Comparison of ENCODE assay signal across 2 cellular contexts in the genomic region with DNA sequence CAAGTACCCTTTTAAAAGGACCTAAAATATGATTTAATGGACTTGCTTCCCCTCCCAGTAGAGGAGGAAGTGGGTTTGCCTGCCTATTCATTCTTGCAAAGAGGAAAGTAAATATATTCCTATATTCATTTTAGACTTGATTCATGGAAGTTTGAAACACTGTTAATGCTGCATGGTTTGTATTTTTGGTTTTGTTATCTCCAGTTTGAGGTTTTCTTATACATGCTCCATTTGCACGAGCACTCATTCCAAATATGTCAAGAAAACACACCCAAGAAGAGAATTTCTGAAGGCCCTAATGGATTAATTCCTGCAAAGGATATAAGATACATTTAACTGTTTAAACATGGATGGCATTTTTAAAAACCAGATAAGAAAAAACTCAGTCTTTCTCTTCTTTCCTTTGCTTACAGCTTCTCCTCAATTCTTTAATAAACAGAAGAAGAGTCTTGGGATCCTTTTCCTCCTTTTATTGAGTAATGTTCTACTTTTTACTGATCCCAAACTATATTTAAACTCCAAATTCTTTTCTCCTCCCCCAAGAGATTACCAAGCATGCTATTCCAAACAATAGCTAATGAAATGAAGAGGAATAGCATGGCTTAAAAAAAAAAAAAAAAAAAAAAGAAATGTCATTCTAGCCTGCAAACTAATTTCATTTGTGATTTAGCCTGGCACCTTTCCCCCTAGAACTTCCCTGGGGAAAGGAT.
TF ChIP-seq lines count a peak whose summit lies in the region.

No MANE protein-coding gene starts in this region.

TF ChIP-seq in endothelial cell of umbilical vein, 7 proteins besides CTCF, POLR2A, EP300 and RAD21:
- TF ChIP-seq JUN (IDR thresholded peaks at IDR 0.05; ENCODE audit: borderline replicate concordance, insufficient read depth, insufficient read length, low read depth) (no peak), POLR2AphosphoS5 (IDR thresholded peaks at IDR 0.05; ENCODE audit: insufficient read depth, low read depth, low read length) (no peak), MYC (IDR thresholded peaks at IDR 0.05; ENCODE audit: low read depth, low read length) (no peak), EZH2 (IDR thresholded peaks at IDR 0.05; ENCODE audit: borderline replicate concordance, low read depth, low read length, severe bottlenecking) (no peak), GATA2 (IDR thresholded peaks at IDR 0.05; ENCODE audit: insufficient read depth, insufficient read length, low read depth, low read length) (no peak), FOS (IDR thresholded peaks at IDR 0.05; ENCODE audit: borderline replicate concordance, insufficient read depth, low read length) (no peak)
- TF ChIP-seq, protein P1, sequence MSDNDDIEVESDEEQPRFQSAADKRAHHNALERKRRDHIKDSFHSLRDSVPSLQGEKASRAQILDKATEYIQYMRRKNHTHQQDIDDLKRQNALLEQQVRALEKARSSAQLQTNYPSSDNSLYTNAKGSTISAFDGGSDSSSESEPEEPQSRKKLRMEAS (IDR thresholded peaks at IDR 0.05; ENCODE audit: insufficient read depth, insufficient read length) = no peak

TF ChIP-seq in neural cell, 6 proteins besides CTCF, POLR2A, EP300 and RAD21:
- TF ChIP-seq, protein P2, sequence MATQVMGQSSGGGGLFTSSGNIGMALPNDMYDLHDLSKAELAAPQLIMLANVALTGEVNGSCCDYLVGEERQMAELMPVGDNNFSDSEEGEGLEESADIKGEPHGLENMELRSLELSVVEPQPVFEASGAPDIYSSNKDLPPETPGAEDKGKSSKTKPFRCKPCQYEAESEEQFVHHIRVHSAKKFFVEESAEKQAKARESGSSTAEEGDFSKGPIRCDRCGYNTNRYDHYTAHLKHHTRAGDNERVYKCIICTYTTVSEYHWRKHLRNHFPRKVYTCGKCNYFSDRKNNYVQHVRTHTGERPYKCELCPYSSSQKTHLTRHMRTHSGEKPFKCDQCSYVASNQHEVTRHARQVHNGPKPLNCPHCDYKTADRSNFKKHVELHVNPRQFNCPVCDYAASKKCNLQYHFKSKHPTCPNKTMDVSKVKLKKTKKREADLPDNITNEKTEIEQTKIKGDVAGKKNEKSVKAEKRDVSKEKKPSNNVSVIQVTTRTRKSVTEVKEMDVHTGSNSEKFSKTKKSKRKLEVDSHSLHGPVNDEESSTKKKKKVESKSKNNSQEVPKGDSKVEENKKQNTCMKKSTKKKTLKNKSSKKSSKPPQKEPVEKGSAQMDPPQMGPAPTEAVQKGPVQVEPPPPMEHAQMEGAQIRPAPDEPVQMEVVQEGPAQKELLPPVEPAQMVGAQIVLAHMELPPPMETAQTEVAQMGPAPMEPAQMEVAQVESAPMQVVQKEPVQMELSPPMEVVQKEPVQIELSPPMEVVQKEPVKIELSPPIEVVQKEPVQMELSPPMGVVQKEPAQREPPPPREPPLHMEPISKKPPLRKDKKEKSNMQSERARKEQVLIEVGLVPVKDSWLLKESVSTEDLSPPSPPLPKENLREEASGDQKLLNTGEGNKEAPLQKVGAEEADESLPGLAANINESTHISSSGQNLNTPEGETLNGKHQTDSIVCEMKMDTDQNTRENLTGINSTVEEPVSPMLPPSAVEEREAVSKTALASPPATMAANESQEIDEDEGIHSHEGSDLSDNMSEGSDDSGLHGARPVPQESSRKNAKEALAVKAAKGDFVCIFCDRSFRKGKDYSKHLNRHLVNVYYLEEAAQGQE (IDR thresholded peaks at IDR 0.05; ENCODE audit: borderline replicate concordance) = no peak
- TF ChIP-seq SMC3 (conservative IDR thresholded peaks at IDR 0.05; ENCODE audit: poor library complexity) (no peak), MXI1 (conservative IDR thresholded peaks at IDR 0.05; ENCODE audit: poor library complexity, severe bottlenecking) (no peak), POLR2AphosphoS5 (IDR thresholded peaks at IDR 0.05) (no peak), EZH2 (IDR thresholded peaks at IDR 0.05; ENCODE audit: borderline replicate concordance, insufficient read depth, low read length, poor library complexity, severe bottlenecking) (no peak), TAF1 (IDR thresholded peaks at IDR 0.05; ENCODE audit: low read depth) (no peak)
